In the genomic region with DNA sequence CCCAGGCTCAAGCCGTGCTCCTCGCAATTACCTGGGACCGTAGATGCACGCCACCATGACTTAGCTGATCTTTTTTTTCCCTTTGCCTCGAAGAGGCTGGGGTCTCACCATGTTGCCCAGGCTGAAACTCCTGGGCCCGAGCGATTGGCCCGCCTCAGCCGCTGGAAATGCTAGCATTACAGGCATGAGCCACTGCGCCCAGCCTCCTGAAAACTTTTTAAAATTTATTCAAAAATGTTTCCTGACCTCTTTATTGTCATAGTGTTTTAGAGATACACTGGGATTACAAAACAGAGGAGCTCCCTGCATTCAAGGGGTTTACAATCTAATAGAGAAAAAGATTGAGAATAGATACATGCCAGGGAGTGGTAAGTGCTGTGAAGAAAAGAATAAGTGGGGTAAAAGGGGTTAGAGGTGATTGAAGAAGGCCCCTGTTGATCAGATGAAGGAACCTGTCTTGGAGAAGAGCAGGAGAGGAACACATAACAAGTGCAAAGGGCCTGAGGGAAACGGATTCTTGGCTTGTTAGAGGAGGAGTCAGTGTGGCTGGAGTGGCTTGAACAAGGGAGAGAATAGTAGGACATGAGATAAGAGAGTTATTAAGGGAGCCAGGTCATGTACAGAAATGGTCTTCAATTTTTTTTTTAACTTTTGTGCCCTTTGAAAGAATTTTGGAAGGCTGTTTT, we compare ENCODE assay signal across 9 cellular contexts. TPM values are rescaled to one million over a fixed set of nuclear protein-coding genes. Genes with fewer than 3 reads are reported as not detected.
DNase-seq lines count a peak whose midpoint lies in the region; ATAC-seq and TF ChIP-seq lines count a peak whose summit lies in the region.
"Had no signal": no experiment of that assay in that cellular context is flagged by ENCODE, and none has a peak within 500 bp of the region (broad histone marks: within the 10 kb centered on the region; RNA-seq: fewer than 3 reads in every experiment).

No MANE protein-coding gene starts in this region.

- H3K9me3 ChIP-seq in OCI-LY7 (ENCODE audit: low read length): no peaks in the 10 kb centered on the region
- no peaks in the 10 kb centered on the region for H3K9me3 ChIP-seq in endocrine pancreas (ENCODE audit: control insufficient read depth, low read length)
- H3K9me3 ChIP-seq in skeletal muscle tissue (ENCODE audit: control insufficient read depth in 3 of 3, low read length in 3 of 3): no peaks in the 10 kb centered on the region
- H3K9me3 ChIP-seq: body of pancreas had no signal

- peak overlapping the region; percentile 81 for H3K4me3 Mint-ChIP-seq in activated CD4-positive, alpha-beta T cell treated with anti-CD3 and anti-CD28 coated beads for 36 hours

- CTCF ChIA-PET in activated CD4-positive, alpha-beta T cell treated with anti-CD3 and anti-CD28 coated beads for 36 hours (lab: Charles Lee): no interaction called here
- CTCF ChIA-PET in OCI-LY7 (lab: Charles Lee; ENCODE audit: unreplicated experiment): no interaction called here

- BruUV-seq in OCI-LY7 (replicated peaks; lab: Mats Ljungman, UMichigan): no TSS peak

- H3K36me3 ChIP-seq in OCI-LY7 (ENCODE audit: insufficient read depth, low read length): 0 out of 2 replicates have a peak, but pooled peaks cover 7% of the 10 kb centered on the region
- no peaks in the 10 kb centered on the region for H3K36me3 ChIP-seq in endocrine pancreas (ENCODE audit: control insufficient read depth, insufficient read depth, low read length)
- no peaks in the 10 kb centered on the region for H3K36me3 ChIP-seq in skeletal muscle tissue (ENCODE audit: control insufficient read depth in 3 of 3, insufficient read depth in 3 of 3, low read length in 3 of 3)

- no peak for DNase-seq in activated CD4-positive, alpha-beta T cell treated with anti-CD3 and anti-CD28 coated beads for 36 hours
- DNase-seq in activated CD4-positive, alpha-beta T cell treated with anti-CD3 and anti-CD28 coated beads for 48 hours: no peak
- DNase-seq in OCI-LY7 (ENCODE audit: low spot score): no peak
- DNase-seq in NCI-H2196 (lab: John Stamatoyannopoulos, UW; ENCODE audit: unreplicated experiment): no peak
- no peak for DNase-seq in NCI-H1930 (lab: John Stamatoyannopoulos, UW)
- DNase-seq in NCI-H2107 treated with DMSO at 0.1 percent for 48 hours (lab: John Stamatoyannopoulos, UW; ENCODE audit: unreplicated experiment): no peak

- H3K4me1 ChIP-seq in OCI-LY7 (ENCODE audit: insufficient read depth, low read length, poor library complexity, severe bottlenecking) (peaks cover 27% of the 10 kb centered on the region), endocrine pancreas (ENCODE audit: control insufficient read depth, insufficient read depth, low read length) (no peaks in the 10 kb centered on the region), skeletal muscle tissue (ENCODE audit: control insufficient read depth in 3 of 3, insufficient read depth in 3 of 3, low read length in 3 of 3) (peaks cover 24 to 29% (median 29%) of the 10 kb centered on the region in 3 donors)

- H4K20me1 ChIP-seq in OCI-LY7 (ENCODE audit: insufficient read depth, low read length): peaks cover 24% of the 10 kb centered on the region

- H3K9ac ChIP-seq in endocrine pancreas (ENCODE audit: control insufficient read depth, insufficient read depth, low read length) (no peak overlapping the region), skeletal muscle tissue (ENCODE audit: low read depth in 1 of 3, low read length in 3 of 3) (peak overlapping the region in 1 of 3 donors; percentile 96)

- H3K4me2 ChIP-seq in OCI-LY7 (ENCODE audit: low read length): peak overlapping the region; percentile 81

- intact Hi-C loops in activated CD4-positive, alpha-beta T cell treated with anti-CD3 and anti-CD28 coated beads for 36 hours (cut with DNase I, micrococcal nuclease): loop anchor here (5.0 kb wide), 3 partner anchors 45 to 700 kb away; a partner anchor contains a TSS
- intact Hi-C loops in OCI-LY7 (cut with micrococcal nuclease; ENCODE audit: unreplicated experiment): loop anchor here (5.0 kb wide), 2 partner anchors 70 to 85 kb away; a partner anchor contains a TSS

- peak overlapping the region; percentile 67 for H3K27ac Mint-ChIP-seq in activated CD4-positive, alpha-beta T cell treated with anti-CD3 and anti-CD28 coated beads for 36 hours

- H3K4me1 Mint-ChIP-seq in activated CD4-positive, alpha-beta T cell treated with anti-CD3 and anti-CD28 coated beads for 36 hours: peaks cover 30% of the 10 kb centered on the region

- H3K79me2 ChIP-seq in OCI-LY7 (ENCODE audit: insufficient read depth, low read depth, low read length): peaks cover 37% of the 10 kb centered on the region

- H3K27me3 ChIP-seq in endocrine pancreas (ENCODE audit: control insufficient read depth, insufficient read depth, low read length): no peaks in the 10 kb centered on the region
- no peaks in the 10 kb centered on the region for H3K27me3 ChIP-seq in skeletal muscle tissue (ENCODE audit: control insufficient read depth in 3 of 3, insufficient read depth in 3 of 3, low read length in 3 of 3)
- H3K27me3 ChIP-seq: body of pancreas had no signal

- ATAC-seq in activated CD4-positive, alpha-beta T cell treated with anti-CD3 and anti-CD28 coated beads for 36 hours: no peak
- ATAC-seq: body of pancreas had no signal

- peak overlapping the region; percentile 93 for H3K4me3 ChIP-seq in OCI-LY7 (ENCODE audit: low read depth, low read length, poor library complexity, severe bottlenecking)
- H3K4me3 ChIP-seq in endocrine pancreas (ENCODE audit: control insufficient read depth, insufficient read depth, low read length): peak overlapping the region; percentile 78
- peak overlapping the region in 2 of 3 donors; percentile 29 to 86 for H3K4me3 ChIP-seq in skeletal muscle tissue (ENCODE audit: low read length in 3 of 3)

- POLR2A ChIA-PET in activated CD4-positive, alpha-beta T cell treated with anti-CD3 and anti-CD28 coated beads for 36 hours (lab: Charles Lee): interaction anchor here (0.6 kb wide), 1 partner anchor 742 kb away, joined by 3 read pairs; no protein-coding TSS in a partner anchor
- POLR2A ChIA-PET in OCI-LY7 (lab: Charles Lee): interaction anchor here (1.0 to 1.5 kb wide), 4 partner anchors 31 to 71 kb away, joined by 3 to 5 read pairs (median 4); no protein-coding TSS in a partner anchor

- no peaks in the 10 kb centered on the region for H3K9me3 Mint-ChIP-seq in activated CD4-positive, alpha-beta T cell treated with anti-CD3 and anti-CD28 coated beads for 36 hours (ENCODE audit: low read depth)

- H3K27me3 Mint-ChIP-seq in activated CD4-positive, alpha-beta T cell treated with anti-CD3 and anti-CD28 coated beads for 36 hours: no peaks in the 10 kb centered on the region

- H2AFZ ChIP-seq in OCI-LY7 (ENCODE audit: low read length): peak overlapping the region; percentile 69; the same call in 1 of the 2 replicates

- H3K9me2 ChIP-seq in OCI-LY7 (ENCODE audit: insufficient read depth, low read length): no peaks in the 10 kb centered on the region

- H3K27ac ChIP-seq in OCI-LY7 (ENCODE audit: low read depth, low read length, poor library complexity, severe bottlenecking) (peak overlapping the region; percentile 92), skeletal muscle tissue (ENCODE audit: low read depth, low read length) (peak overlapping the region; percentile 97)

- peaks cover 14% of the 10 kb centered on the region for H3K36me3 Mint-ChIP-seq in activated CD4-positive, alpha-beta T cell treated with anti-CD3 and anti-CD28 coated beads for 36 hours (ENCODE audit: low read depth)

- TF ChIP-seq CTCF in OCI-LY7 (conservative IDR thresholded peaks at IDR 0.05; ENCODE audit: low read length): no peak

RNA-seq across cellular contexts. Expression of a gene that starts 1.7 kb away (rescaled TPM):
- 10 to 100 TPM; 32.5 to 41.6 TPM for total RNA-seq in activated CD4-positive, alpha-beta T cell treated with anti-CD3 and anti-CD28 coated beads for 36 hours
- 34.0 and 44.7 TPM in 2 replicates for total RNA-seq in OCI-LY7 (2014; rRNA removed; shearing (Covaris generic))
- total RNA-seq in OCI-LY7 (2022): 43.0 and 44.2 TPM in 2 replicates
- total RNA-seq in skeletal muscle tissue: 21.4 TPM
